Comparison of ENCODE assay signal across 33 cellular contexts in the genomic region with DNA sequence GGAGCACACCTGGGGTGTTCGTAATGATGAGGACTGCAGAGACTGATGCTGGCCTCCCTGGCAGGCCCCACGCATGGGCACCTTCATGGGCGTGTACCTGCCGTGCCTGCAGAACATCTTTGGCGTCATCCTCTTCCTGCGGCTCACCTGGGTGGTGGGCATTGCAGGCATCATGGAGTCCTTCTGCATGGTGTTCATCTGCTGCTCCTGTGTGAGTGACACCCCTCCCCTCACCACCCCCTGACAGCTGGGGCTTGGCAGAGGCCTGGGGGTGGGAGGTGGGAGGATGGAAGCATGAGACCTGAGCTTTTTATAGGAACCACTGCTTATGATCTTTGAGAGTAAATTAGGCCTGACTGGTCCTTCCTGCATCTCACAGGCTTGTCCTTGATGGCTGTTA. TPM values are rescaled to one million over a fixed set of nuclear protein-coding genes. Genes with fewer than 3 reads are reported as not detected.
"Had no signal": no experiment of that assay in that cellular context is flagged by ENCODE, and none has a peak within 500 bp of the region (broad histone marks: within the 10 kb centered on the region; RNA-seq: fewer than 3 reads in every experiment).

No MANE protein-coding gene starts in this region.

- H3K36me3 ChIP-seq: adrenal gland, colonic mucosa, esophagus squamous epithelium, gastroesophageal sphincter, WERI-Rb-1 had no signal

- H3K4me1 ChIP-seq: adrenal gland, colonic mucosa had no signal

- H3K9me3 ChIP-seq: adrenal gland, body of pancreas, colonic mucosa, esophagus squamous epithelium, gastroesophageal sphincter had no signal

- DNase-seq: activated B cell treated with CpG ODN at 0.5 μM for 24 hours; activated CD4-positive, alpha-beta T cell treated with anti-CD3 and anti-CD28 coated beads for 48 hours; activated CD4-positive, alpha-beta T cell treated with anti-CD3 and anti-CD28 coated beads, Interleukin-2, amount 50 U/mL, for 1 hour; activated CD4-positive, alpha-beta T cell treated with anti-CD3 and anti-CD28 coated beads, Interleukin-2, amount 50 U/mL, for 48 hours; activated CD8-positive, alpha-beta memory T cell treated with anti-CD3 and anti-CD28 coated beads for 24 hours; activated CD8-positive, alpha-beta T cell treated with anti-CD3 and anti-CD28 coated beads for 36 hours; activated effector memory CD4-positive, alpha-beta T cell treated with anti-CD3 and anti-CD28 coated beads, Interleukin-2, amount 50 U/mL, for 16 hours; activated naive CD4-positive, alpha-beta T cell treated with anti-CD3 and anti-CD28 coated beads for 36 hours; activated naive CD8-positive, alpha-beta T cell treated with anti-CD3 and anti-CD28 coated beads for 36 hours; activated naive CD8-positive, alpha-beta T cell treated with anti-CD3 and anti-CD28 coated beads, Interleukin-2, amount 50 U/mL, for 24 hours; activated T-cell treated with anti-CD3 and anti-CD28 coated beads, Interleukin-2, amount 50 U/mL, for 48 hours; adrenal gland; amygdala; aorta; body of pancreas; central memory CD4-positive, alpha-beta T cell; cerebellar nuclear complex; colonic mucosa; effector CD8-positive, alpha-beta T cell; esophagus squamous epithelium; foreskin melanocyte; T-helper 1 cell; T-helper 17 cell; T1000; WERI-Rb-1 had no signal

- H3K4me3 ChIP-seq: adrenal gland, body of pancreas, colonic mucosa, esophagus squamous epithelium, gastroesophageal sphincter had no signal

- ATAC-seq: activated CD4-positive, CD25-positive, alpha-beta regulatory T cell treated with anti-CD3 and anti-CD28 coated beads, Interleukin-2, amount 50 U/mL, for 24 hours; activated CD8-positive, alpha-beta T cell treated with anti-CD3 and anti-CD28 coated beads for 36 hours; activated naive CD8-positive, alpha-beta T cell treated with anti-CD3 and anti-CD28 coated beads, Interleukin-2, amount 50 U/mL, for 24 hours; body of pancreas; gastroesophageal sphincter; T-helper 17 cell had no signal

- H3K27ac ChIP-seq: adrenal gland, body of pancreas, colonic mucosa, epithelial cell of prostate, esophagus squamous epithelium, gastroesophageal sphincter, WERI-Rb-1 had no signal

RNA-seq across cellular contexts. Expression of gene SLC12A5, which starts 6.7 kb away (rescaled TPM):
- total RNA-seq: activated B cell treated with CpG ODN at 0.5 μM for 24 hours; activated naive CD4-positive, alpha-beta T cell treated with anti-CD3 and anti-CD28 coated beads for 36 hours; activated T-helper 1 cell treated with anti-CD3 and anti-CD28 coated beads, Interleukin-12 subunit alpha, Interleukin-12 subunit beta, Interleukin-2, Interleukin-4 antibody, amounts not matched to agents 30 ng/mL and 10 ng/mL and 1 ng/mL, durations not matched to agents 14 hours and 24 hours and 36 hours; body of pancreas; esophagus squamous epithelium; gastroesophageal sphincter; T-helper 17 cell had no signal

RNA-seq across cellular contexts. Expression of gene MMP9, which starts 27.0 kb away (rescaled TPM):
- total RNA-seq: activated naive CD4-positive, alpha-beta T cell treated with anti-CD3 and anti-CD28 coated beads for 36 hours; activated T-helper 2 cell treated with anti-CD3 and anti-CD28 coated beads, Interferon-gamma antibody, Interleukin-2, Interleukin-4, amounts not matched to agents 10 μg/mL and 5 μg/mL and 100 μg/mL, durations not matched to agents 14 hours and 24 hours and 36 hours; endothelial cell of umbilical vein; fibroblast of lung; fibroblast of villous mesenchyme had no signal
